In the genomic region with DNA sequence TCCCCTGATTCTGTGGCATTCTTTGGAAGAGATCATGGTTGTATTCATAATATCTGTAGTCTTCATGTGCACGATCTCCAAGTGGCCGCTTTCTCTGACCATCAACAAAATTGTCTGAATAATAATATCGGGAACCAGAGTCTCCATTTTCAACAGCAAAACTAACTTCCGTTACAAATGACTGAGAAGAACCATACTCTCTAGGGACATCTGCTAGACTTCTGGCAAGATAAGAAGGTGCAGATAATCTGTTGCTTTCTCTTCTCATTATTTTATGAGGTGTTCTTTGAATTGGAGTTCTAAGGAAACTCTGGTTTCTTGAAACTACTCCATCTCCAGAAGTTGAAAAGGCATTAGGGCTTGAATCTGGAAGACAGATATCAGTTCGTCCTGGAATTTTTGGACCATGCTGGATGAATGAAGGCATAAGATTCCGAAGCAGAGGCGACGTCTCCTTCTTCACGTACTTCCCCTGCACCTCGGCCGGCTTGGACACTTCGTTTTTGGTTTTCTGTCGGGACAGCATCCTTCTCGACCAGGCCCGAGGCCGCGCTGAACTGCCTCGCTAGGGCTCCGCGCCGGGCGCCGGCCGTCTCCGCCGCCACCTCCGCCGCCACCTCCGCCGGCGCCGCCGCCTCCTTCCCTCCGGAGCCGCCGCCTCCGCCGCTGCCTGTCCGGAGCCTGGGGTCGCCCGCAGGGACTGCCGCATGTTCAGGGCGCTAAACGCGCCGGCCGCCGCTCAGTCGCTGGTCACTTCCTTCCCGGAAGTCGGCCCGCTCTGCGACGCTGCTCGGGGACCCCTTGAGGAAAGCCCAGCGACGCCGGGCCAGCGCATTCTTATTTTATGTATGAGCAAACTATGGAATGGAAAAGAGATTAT, we compare ENCODE assay signal across 9 cellular contexts. TPM values are rescaled to one million over a fixed set of nuclear protein-coding genes. Genes with fewer than 3 reads are reported as not detected.
DNase-seq lines count a peak whose midpoint lies in the region; ATAC-seq and TF ChIP-seq lines count a peak whose summit lies in the region.
"Not testable (repeated sequence)": the region's sequence is repeated elsewhere in the genome, so short reads cannot be mapped to it uniquely, and the experiment has no call there.
"Had no signal": no experiment of that assay in that cellular context is flagged by ENCODE, and none has a peak within 500 bp of the region (broad histone marks: within the 10 kb centered on the region; RNA-seq: fewer than 3 reads in every experiment).

No MANE protein-coding gene starts in this region.

- not testable (repeated sequence) for H4K20me1 ChIP-seq in SK-N-SH (ENCODE audit: insufficient read depth)

- CTCF ChIA-PET in CD4-positive, alpha-beta T cell (lab: Charles Lee); SK-N-SH (lab: Yijun Ruan, JAX): not testable (repeated sequence)

- H3K9ac ChIP-seq in SK-N-SH (peak overlapping the region; percentile 60), mucosa of rectum (ENCODE audit: low read depth in 1 of 2, low read length in 2 of 2) (peak overlapping the region in 1 of 2 donors; percentile 17)

- 22% methylated on average over 27 of the region's 59 CpGs for WGBS in SK-N-SH (ENCODE audit: low lambda C conversion rate)
- 35 to 43% methylated on average over 19 to 20 of the region's 59 CpGs for WGBS in esophagus squamous epithelium, 2 donors

- ATAC-seq in CD4-positive, alpha-beta T cell (ENCODE audit: poor library complexity) = not testable (repeated sequence)
- peak; percentile 72 for ATAC-seq in GM19324 (IDR thresholded peaks at IDR 0.05; ENCODE audit: low FRiP score, unreplicated experiment)
- ATAC-seq in HG02885 (IDR thresholded peaks at IDR 0.05; ENCODE audit: poor library complexity, unreplicated experiment) = peak; percentile 67

- TF ChIP-seq RAD21 in SK-N-SH (IDR thresholded peaks at IDR 0.05; ENCODE audit: low read length) = not testable (repeated sequence)

- intact Hi-C loops in CD4-positive, alpha-beta T cell (cut with DNase I, micrococcal nuclease); esophagus squamous epithelium (cut with DNase I): not testable (repeated sequence)

- peak overlapping the region; percentile 67 for H3K4me2 ChIP-seq in SK-N-SH

- not testable (repeated sequence) for TF ChIP-seq EP300 in SK-N-SH (IDR thresholded peaks at IDR 0.05; ENCODE audit: borderline replicate concordance in 1 of 2, low read depth in 1 of 2, low read length in 1 of 2)

- H3K4me3 Mint-ChIP-seq in CD4-positive, alpha-beta T cell = peak overlapping the region; percentile 83

- H3K4me1 Mint-ChIP-seq in CD4-positive, alpha-beta T cell (ENCODE audit: low read depth) = not testable (repeated sequence)

- H3K27ac ChIP-seq in CD4-positive, alpha-beta T cell (ENCODE audit: low read depth, low read length); mucosa of rectum (ENCODE audit: low read depth in 2 of 2, low read length in 2 of 2): not testable (repeated sequence)
- H3K27ac ChIP-seq in SK-N-SH (ENCODE audit: low read depth in 2 of 2, low read length in 1 of 2) (peak overlapping the region; percentile 28 to 61; a peak in 2 of 4 replicates), esophagus squamous epithelium (peak overlapping the region in 1 of 4 donors; percentile 40)

- H3K9me3 ChIP-seq in CD4-positive, alpha-beta T cell (ENCODE audit: control insufficient read depth, low read length); SK-N-SH; esophagus squamous epithelium; mucosa of rectum (ENCODE audit: control insufficient read depth in 2 of 2, low read length in 2 of 2): not testable (repeated sequence)

- TF ChIP-seq POLR2A in esophagus squamous epithelium (IDR thresholded peaks at IDR 0.05) = not testable (repeated sequence)

- POLR2A ChIA-PET in CD4-positive, alpha-beta T cell (lab: Charles Lee); SK-N-SH (lab: Yijun Ruan, JAX): not testable (repeated sequence)

- peak overlapping the region; percentile 78 for H2AFZ ChIP-seq in SK-N-SH (ENCODE audit: low read depth)

- H3K4me3 ChIP-seq in SK-N-SH (ENCODE audit: low read depth in 2 of 2, low read length in 1 of 2) (peak overlapping the region; percentile 40 to 59), esophagus squamous epithelium (peak overlapping the region; percentile 14 to 61 (median 28)), mucosa of rectum (ENCODE audit: low read length in 2 of 2) (peak overlapping the region; percentile 43 to 62)

- TF ChIP-seq CTCF in CD4-positive, alpha-beta T cell (IDR thresholded peaks at IDR 0.05); SK-N-SH (IDR thresholded peaks at IDR 0.05); esophagus squamous epithelium (IDR thresholded peaks at IDR 0.05): not testable (repeated sequence)

- not testable (repeated sequence) for H3K36me3 ChIP-seq in SK-N-SH (replicated peaks in 1 of 2; ENCODE audit: control insufficient read depth in 1 of 2, insufficient read depth in 2 of 2, low read length in 1 of 2); esophagus squamous epithelium; mucosa of rectum (ENCODE audit: control insufficient read depth in 2 of 2, insufficient read depth in 2 of 2, low read length in 2 of 2)

- H3K36me3 Mint-ChIP-seq in CD4-positive, alpha-beta T cell (ENCODE audit: low read depth) = not testable (repeated sequence)

- H3K4me1 ChIP-seq in SK-N-SH (ENCODE audit: control insufficient read depth in 1 of 2, insufficient read depth in 2 of 2, low read depth in 1 of 2, low read length in 1 of 2); esophagus squamous epithelium; mucosa of rectum (ENCODE audit: control insufficient read depth in 2 of 2, insufficient read depth in 2 of 2, low read length in 2 of 2): not testable (repeated sequence)

- peaks cover 23% of the 10 kb centered on the region for H3K27me3 Mint-ChIP-seq in CD4-positive, alpha-beta T cell

- not testable (repeated sequence) for H3K27me3 ChIP-seq in CD4-positive, alpha-beta T cell (ENCODE audit: control insufficient read depth, insufficient read depth, low read length); SK-N-SH (ENCODE audit: insufficient read depth); esophagus squamous epithelium; mucosa of rectum (ENCODE audit: control insufficient read depth in 2 of 2, insufficient read depth in 2 of 2, low read length in 2 of 2)

- H3K79me2 ChIP-seq in SK-N-SH (ENCODE audit: insufficient read depth) = peaks cover 11% of the 10 kb centered on the region; the same call in 1 of the 2 replicates

- H3K27ac Mint-ChIP-seq in CD4-positive, alpha-beta T cell = not testable (repeated sequence)

- H3F3A ChIP-seq in SK-N-SH (replicated peaks; ENCODE audit: insufficient read depth) = not testable (repeated sequence)

- not testable (repeated sequence) for H3K9me3 Mint-ChIP-seq in CD4-positive, alpha-beta T cell

- DNase-seq in CD4-positive, alpha-beta T cell = peak in 5 of 10 experiments; percentile 1 to 54 (median 3)
- DNase-seq in SK-N-SH = peak; percentile 23
- peak; percentile 14 for DNase-seq in activated gamma-delta T cell (lab: John Stamatoyannopoulos, UW)
- not testable (repeated sequence) for DNase-seq in esophagus squamous epithelium (lab: John Stamatoyannopoulos, UW)
- peak; percentile 17 for DNase-seq in stimulated activated CD8-positive, alpha-beta memory T cell treated with anti-CD3 and anti-CD28 coated beads, Interleukin-15, amount 100 ng/mL, for 24 hours (ENCODE audit: low read depth)

- not testable (repeated sequence) for H3K9me2 ChIP-seq in SK-N-SH

RNA-seq across cellular contexts. Expression of a gene that starts 6.4 kb away (rescaled TPM):
- total RNA-seq in CD4-positive, alpha-beta T cell = not detected
- 0.74 and 1.2 TPM in 2 replicates for polyA plus RNA-seq in SK-N-SH (2012; rRNA removed)
- polyA plus RNA-seq in SK-N-SH (2012; cell fraction: cytosol; rRNA removed) = 1.2 TPM in 2 replicates
- 0.63 and 1.2 TPM in 2 replicates for polyA plus RNA-seq in SK-N-SH (2012; cell fraction: nucleus; rRNA removed)
- not detected for total RNA-seq in esophagus squamous epithelium
- total RNA-seq: PC-3 had no signal
